15 cellular contexts compared by ENCODE assay signal in genomic region chr17:29444589-29444988, GRCh38. TPM values are rescaled to one million over a fixed set of nuclear protein-coding genes. Genes with fewer than 3 reads are reported as not detected.
DNase-seq lines count a peak whose midpoint lies in the region; ATAC-seq, FAIRE-seq and TF ChIP-seq lines count a peak whose summit lies in the region.
"Had no signal": no experiment of that assay in that cellular context is flagged by ENCODE, and none has a peak within 500 bp of the region (broad histone marks: within the 10 kb centered on the region; RNA-seq: fewer than 3 reads in every experiment).

No MANE protein-coding gene starts in this region.

- peaks cover 19% of the 10 kb centered on the region for H3K4me1 Mint-ChIP-seq in astrocyte (ENCODE audit: low read depth, unreplicated experiment)
- H3K4me1 Mint-ChIP-seq in CD8-positive, alpha-beta memory T cell = peaks cover 57 to 78% (median 76%) of the 10 kb centered on the region in 3 donors

- H3K4me3 Mint-ChIP-seq in astrocyte (ENCODE audit: unreplicated experiment) = no peak overlapping the region
- H3K4me3 Mint-ChIP-seq in CD8-positive, alpha-beta memory T cell = no peak overlapping the region

- peak overlapping the region; percentile 5 for H3K4me2 ChIP-seq in astrocyte (ENCODE audit: low read length)

- peaks cover 85% of the 10 kb centered on the region for H4K20me1 ChIP-seq in astrocyte (ENCODE audit: insufficient read depth, low read length)

- no peak overlapping the region for H3K9ac ChIP-seq in astrocyte (ENCODE audit: low read length)

- H2AFZ ChIP-seq in ACC112 (ENCODE audit: low read length, unreplicated experiment) (no peak overlapping the region), astrocyte (ENCODE audit: low read depth, low read length) (no peak overlapping the region)

- H3K4me1 ChIP-seq in ACC112 (ENCODE audit: control insufficient read depth, insufficient read depth, low read length, unreplicated experiment) = peaks cover 20% of the 10 kb centered on the region
- H3K4me1 ChIP-seq in HEK293 (ENCODE audit: control insufficient read depth, insufficient read depth, low read length) = peaks cover 10% of the 10 kb centered on the region
- H3K4me1 ChIP-seq in astrocyte (ENCODE audit: insufficient read depth, low read length) = peaks cover 14% of the 10 kb centered on the region
- H3K4me1 ChIP-seq in right cardiac atrium (ENCODE audit: control insufficient read depth, insufficient read depth, low read length) = peaks cover 1% of the 10 kb centered on the region
- H3K4me1 ChIP-seq in SJCRH30 = no peaks in the 10 kb centered on the region; the same call in 1 of the 2 replicates
- H3K4me1 ChIP-seq in CD8-positive, alpha-beta memory T cell (ENCODE audit: insufficient read depth, low read length) = peaks cover 23% of the 10 kb centered on the region
- H3K4me1 ChIP-seq: BE2C had no signal

- POLR2A ChIA-PET in HEK293 (lab: Yijun Ruan, JAX) = no interaction called here
- POLR2A ChIA-PET in CD8-positive, alpha-beta memory T cell (lab: Charles Lee) = no interaction called here

- H3K27ac ChIP-seq in ACC112 (ENCODE audit: low read depth, low read length) (peak overlapping the region; percentile 47), HEK293 (ENCODE audit: extremely low read depth, low read depth, low read length) (no peak overlapping the region), astrocyte (ENCODE audit: low read depth, low read length) (peak overlapping the region; percentile 45), right cardiac atrium (ENCODE audit: low read length) (no peak overlapping the region), SJCRH30 (no peak overlapping the region)
- H3K27ac ChIP-seq in CD8-positive, alpha-beta memory T cell (ENCODE audit: low read depth, low read length) = no peak overlapping the region
- H3K27ac ChIP-seq: esophagus squamous epithelium, WERI-Rb-1 had no signal

- intact Hi-C loops in right cardiac atrium (cut with DNase I) = no loop called here

- no peaks in the 10 kb centered on the region for H3K9me3 Mint-ChIP-seq in astrocyte (ENCODE audit: unreplicated experiment)
- H3K9me3 Mint-ChIP-seq in CD8-positive, alpha-beta memory T cell = no peaks in the 10 kb centered on the region
- H3K9me3 Mint-ChIP-seq: naive thymus-derived CD8-positive, alpha-beta T cell had no signal

- H3K27ac Mint-ChIP-seq in astrocyte (ENCODE audit: unreplicated experiment) = no peak overlapping the region
- H3K27ac Mint-ChIP-seq in CD8-positive, alpha-beta memory T cell = peak overlapping the region in 4 of 8 donors; percentile 0 to 58 (median 42)

- H3K9me3 ChIP-seq in HEK293 (ENCODE audit: control insufficient read depth, insufficient read depth, low read depth, low read length) (no peaks in the 10 kb centered on the region), astrocyte (ENCODE audit: insufficient read depth, low read depth, low read length) (no peaks in the 10 kb centered on the region), right cardiac atrium (ENCODE audit: control insufficient read depth, low read length) (no peaks in the 10 kb centered on the region), SJCRH30 (replicated peaks) (no peaks in the 10 kb centered on the region)
- no peaks in the 10 kb centered on the region for H3K9me3 ChIP-seq in CD8-positive, alpha-beta memory T cell (ENCODE audit: low read length)
- H3K9me3 ChIP-seq: BE2C, esophagus squamous epithelium had no signal

- FAIRE-seq in astrocyte (lab: Jason Lieb, UNC) = peak; percentile 81

- ATAC-seq in right cardiac atrium (peak; percentile 43 to 47), HG02973 (IDR thresholded peaks at IDR 0.05; ENCODE audit: unreplicated experiment) (no peak)
- ATAC-seq: naive thymus-derived CD8-positive, alpha-beta T cell had no signal

- H3K36me3 Mint-ChIP-seq in astrocyte (ENCODE audit: low read depth, unreplicated experiment) = peaks cover 6% of the 10 kb centered on the region
- H3K36me3 Mint-ChIP-seq in CD8-positive, alpha-beta memory T cell = peaks cover 0 to 19% (median 9%) of the 10 kb centered on the region in 3 donors

- H3K36me3 ChIP-seq in ACC112 (ENCODE audit: insufficient read depth, low read length) (no peaks in the 10 kb centered on the region), HEK293 (ENCODE audit: control insufficient read depth in 2 of 2, insufficient read depth in 1 of 2, low read length in 2 of 2) (peaks cover 0 to 29% of the 10 kb centered on the region in 2 experiments; a peak in 2 of 3 replicates), astrocyte (ENCODE audit: insufficient read depth, low read length) (no peaks in the 10 kb centered on the region), SJCRH30 (peaks cover 5% of the 10 kb centered on the region; the same call in 1 of the 2 replicates)
- no peaks in the 10 kb centered on the region for H3K36me3 ChIP-seq in CD8-positive, alpha-beta memory T cell (ENCODE audit: insufficient read depth, low read length)
- H3K36me3 ChIP-seq: BE2C, cardiac muscle cell had no signal

- H3K79me2 ChIP-seq in ACC112 (ENCODE audit: control insufficient read depth, insufficient read depth, low read length, unreplicated experiment) = peaks cover 76% of the 10 kb centered on the region
- peaks cover 99% of the 10 kb centered on the region for H3K79me2 ChIP-seq in astrocyte (ENCODE audit: insufficient read depth, low read length)

- TF ChIP-seq CTCF in HEK293 (tag by site-specific recombination; IDR thresholded peaks at IDR 0.05) (no peak), astrocyte (IDR thresholded peaks at IDR 0.05; ENCODE audit: insufficient read depth, low read depth, low read length) (no peak)

- H3K4me3 ChIP-seq in ACC112 (ENCODE audit: low read depth, low read length) (no peak overlapping the region), HEK293 (ENCODE audit: low read depth, low read length) (no peak overlapping the region), astrocyte (ENCODE audit: insufficient read depth, low read depth, low read length) (no peak overlapping the region), right cardiac atrium (ENCODE audit: low read length) (no peak overlapping the region), SJCRH30 (no peak overlapping the region)
- no peak overlapping the region for H3K4me3 ChIP-seq in CD8-positive, alpha-beta memory T cell (ENCODE audit: low read length)
- H3K4me3 ChIP-seq: cardiac muscle cell, esophagus squamous epithelium had no signal

- DNase-seq in astrocyte (ENCODE audit: low read depth) = peak; percentile 67
- DNase-seq in right cardiac atrium = no peak
- no peak for DNase-seq in SJCRH30
- DNase-seq in NCI-H1436 (lab: John Stamatoyannopoulos, UW) = no peak
- DNase-seq in CD8-positive, alpha-beta memory T cell = no peak
- DNase-seq: BE2C; esophagus squamous epithelium; islet precursor cell; MV-4-11; naive thymus-derived CD8-positive, alpha-beta T cell; WERI-Rb-1 had no signal

- no peaks in the 10 kb centered on the region for H3K27me3 Mint-ChIP-seq in astrocyte (ENCODE audit: low read depth, unreplicated experiment)
- no peaks in the 10 kb centered on the region for H3K27me3 Mint-ChIP-seq in CD8-positive, alpha-beta memory T cell
- H3K27me3 Mint-ChIP-seq: naive thymus-derived CD8-positive, alpha-beta T cell had no signal

- CTCF ChIA-PET in HEK293 (lab: Yijun Ruan, JAX) = interaction anchor here (0.9 to 1.0 kb wide), 2 partner anchors 74 to 92 kb away, joined by 3 read pairs; no protein-coding TSS in a partner anchor
- CTCF ChIA-PET in CD8-positive, alpha-beta memory T cell (lab: Charles Lee) = no interaction called here

- H3K27me3 ChIP-seq in ACC112 (ENCODE audit: insufficient read depth, low read length) (no peaks in the 10 kb centered on the region), astrocyte (ENCODE audit: insufficient read depth, low read length) (no peaks in the 10 kb centered on the region), right cardiac atrium (ENCODE audit: control insufficient read depth, insufficient read depth) (no peaks in the 10 kb centered on the region), SJCRH30 (no peaks in the 10 kb centered on the region)
- H3K27me3 ChIP-seq in CD8-positive, alpha-beta memory T cell (ENCODE audit: insufficient read depth, low read length, poor library complexity, severe bottlenecking) = no peaks in the 10 kb centered on the region
- H3K27me3 ChIP-seq: BE2C, cardiac muscle cell, esophagus squamous epithelium had no signal

TF ChIP-seq in HEK293, 187 proteins besides CTCF, POLR2A, EP300 and RAD21 (continues in another document):
- TF ChIP-seq ZNF26 (tag by site-specific recombination; IDR thresholded peaks at IDR 0.05) (no peak), ZNF449 (tag by site-specific recombination; IDR thresholded peaks at IDR 0.05) (no peak), ZFP37 (tag by site-specific recombination; IDR thresholded peaks at IDR 0.05) (0 out of 2 replicates have a peak, but pooled peaks have one; percentile 19), ZNF473 (tag by site-specific recombination; IDR thresholded peaks at IDR 0.05) (no peak), ZNF629 (tag by site-specific recombination; IDR thresholded peaks at IDR 0.05) (peak; percentile 74), ZBTB17 (tag by site-specific recombination; IDR thresholded peaks at IDR 0.05) (peak; percentile 24; the same call in 1 of the 2 replicates), ZNF394 (tag by site-specific recombination; IDR thresholded peaks at IDR 0.05; ENCODE audit: borderline replicate concordance) (no peak)

RNA-seq across cellular contexts. Expression of gene TAOK1, which starts 54.4 kb away (rescaled TPM):
- 98.2 and 100 TPM in 2 replicates for total RNA-seq in astrocyte
- 10 to 100 TPM; 46.7 to 72.2 (median 51.1) TPM for total RNA-seq in right cardiac atrium
- 9.8 TPM for polyA plus RNA-seq in right cardiac atrium
- 57.5 and 66.3 TPM in 2 replicates for total RNA-seq in SJCRH30 (2014; rRNA removed; shearing (Covaris generic))
- 10 to 100 TPM; 41.9 to 42.1 TPM for total RNA-seq in CD8-positive, alpha-beta memory T cell
- polyA plus RNA-seq in CD8-positive, alpha-beta memory T cell = 3.8 TPM

Comparison
In these comparisons a context has a peak if more than half of its experiments do, and no peak if none do; other contexts are left out.
1. H3K27ac ChIP-seq: peak in ACC112 (single experiment) and astrocyte (single experiment); none in HEK293 (single experiment), right cardiac atrium (single experiment), SJCRH30 (single experiment) and CD8-positive, alpha-beta memory T cell (single experiment).